ENCODE assay signal across 27 cellular contexts in genomic region chr7:38453826-38454225, GRCh38.
"Had no signal": no experiment of that assay in that cellular context is flagged by ENCODE, and none has a peak within 500 bp of the region (broad histone marks: within the 10 kb centered on the region; RNA-seq: fewer than 3 reads in every experiment).

No MANE protein-coding gene starts in this region.

- DNase-seq: activated B cell treated with CpG ODN at 0.5 μM for 24 hours; activated CD4-positive, alpha-beta memory T cell treated with anti-CD3 and anti-CD28 coated beads for 36 hours; activated CD4-positive, alpha-beta T cell treated with anti-CD3 and anti-CD28 coated beads for 4 hours; activated CD4-positive, alpha-beta T cell treated with anti-CD3 and anti-CD28 coated beads, Interleukin-2, amount 10 ng/mL, durations not matched to agents 24 days and 14 days; activated CD4-positive, alpha-beta T cell treated with anti-CD3 and anti-CD28 coated beads, Interleukin-2, amount 50 U/mL, for 1 hour; activated CD4-positive, alpha-beta T cell treated with anti-CD3 and anti-CD28 coated beads, Interleukin-2, amount 50 U/mL, for 4 hours; activated CD4-positive, CD25-positive, alpha-beta regulatory T cell treated with anti-CD3 and anti-CD28 coated beads, Interleukin-2, amount 50 U/mL, for 72 hours; activated CD8-positive, alpha-beta memory T cell treated with anti-CD3 and anti-CD28 coated beads, Interleukin-2, amount 50 U/mL, for 48 hours; activated CD8-positive, alpha-beta T cell treated with anti-CD3 and anti-CD28 coated beads for 36 hours; activated effector memory CD4-positive, alpha-beta T cell treated with anti-CD3 and anti-CD28 coated beads, Interleukin-2, amount 50 U/mL, for 16 hours; activated gamma-delta T cell treated with Interleukin-2 at 50 U/mL for 16 hours; activated naive CD4-positive, alpha-beta T cell; activated naive CD4-positive, alpha-beta T cell treated with anti-CD3 and anti-CD28 coated beads for 36 hours; activated naive CD4-positive, alpha-beta T cell treated with anti-CD3 and anti-CD28 coated beads, Interleukin-2, amount 50 U/mL, for 16 hours; activated naive CD8-positive, alpha-beta T cell treated with anti-CD3 and anti-CD28 coated beads for 36 hours; activated T-cell treated with anti-CD3 and anti-CD28 coated beads, Interleukin-2, amount 50 U/mL, for 24 hours; activated T-cell treated with anti-CD3 and anti-CD28 coated beads, Interleukin-2, amount 50 U/mL, for 48 hours; adrenal gland; amniotic stem cell; aorta; body of pancreas; brain microvascular endothelial cell; central memory CD4-positive, alpha-beta T cell; cerebellar nuclear complex; T-helper 1 cell; T-helper 2 cell; T-helper 9 cell had no signal
